Comparison of ENCODE assay signal across 19 cellular contexts in the genomic region with DNA sequence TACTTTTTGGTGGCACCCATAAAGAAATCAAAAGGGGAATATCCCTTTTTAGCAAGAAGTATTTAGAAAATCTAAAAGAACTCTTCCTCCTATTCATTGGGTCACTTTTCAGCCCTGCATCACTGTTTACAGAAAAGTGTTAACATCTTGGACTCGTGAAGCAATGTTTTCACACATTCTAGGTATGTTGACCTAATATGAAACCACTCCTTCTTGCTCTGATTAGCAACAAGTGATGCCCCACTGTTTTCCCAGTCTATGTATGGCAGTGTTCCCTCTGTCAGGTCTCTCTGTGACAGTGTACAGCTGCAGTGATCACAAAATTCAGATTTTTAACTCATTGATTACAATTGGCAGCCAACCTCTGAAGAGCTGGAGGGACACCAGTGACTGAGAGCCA.
DNase-seq lines count a peak whose midpoint lies in the region; ATAC-seq and TF ChIP-seq lines count a peak whose summit lies in the region.
"Had no signal": no experiment of that assay in that cellular context is flagged by ENCODE, and none has a peak within 500 bp of the region (broad histone marks: within the 10 kb centered on the region; RNA-seq: fewer than 3 reads in every experiment).

No MANE protein-coding gene starts in this region.

- intact Hi-C loops in natural killer cell (cut with micrococcal nuclease) (no loop called here), PC-3 (cut with micrococcal nuclease) (loop anchor here (1.0 to 2.0 kb wide), 9 partner anchors 23 to 265 kb away; partner anchors contain the start of gene SLC12A2)
- intact Hi-C loops in CD4-positive, alpha-beta memory T cell (cut with micrococcal nuclease): no loop called here

- peak; percentile 55 to 74 for ATAC-seq in natural killer cell treated with Interleukin-12 subunit alpha and Interleukin-12 subunit beta and Interleukin-15 and Interleukin-18, amount 100 ng/mL, for 72 hours
- no peak for ATAC-seq in natural killer cell
- no peak for ATAC-seq in PC-3
- no peak for ATAC-seq in HG03097 (IDR thresholded peaks at IDR 0.05; ENCODE audit: low FRiP score, unreplicated experiment)
- ATAC-seq: activated naive CD4-positive, alpha-beta T cell treated with anti-CD3 and anti-CD28 coated beads, Interleukin-2, amount 50 U/mL, for 72 hours; naive thymus-derived CD8-positive, alpha-beta T cell; psoas muscle had no signal

- no peaks in the 10 kb centered on the region for H3K36me3 Mint-ChIP-seq in natural killer cell treated with Interleukin-12 subunit alpha and Interleukin-12 subunit beta and Interleukin-15 and Interleukin-18, amount 100 ng/mL, for 72 hours
- H3K36me3 Mint-ChIP-seq in natural killer cell: no peaks in the 10 kb centered on the region
- H3K36me3 Mint-ChIP-seq in CD4-positive, alpha-beta memory T cell: no peaks in the 10 kb centered on the region
- H3K36me3 Mint-ChIP-seq: activated naive CD4-positive, alpha-beta T cell treated with anti-CD3 and anti-CD28 coated beads, Interleukin-2, amount 50 U/mL, for 72 hours; memory B cell had no signal

- DNase-seq in natural killer cell treated with Interleukin-12 subunit alpha and Interleukin-12 subunit beta and Interleukin-15 and Interleukin-18, amount 100 ng/mL, for 72 hours (ENCODE audit: low spot score): no peak
- DNase-seq in natural killer cell (no peak), PC-3 (no peak), kidney tubule cell (ENCODE audit: low spot score) (peak; percentile 19), HuH-7.5 (ENCODE audit: low spot score) (no peak), nucleus accumbens (lab: John Stamatoyannopoulos, UW) (no peak)
- DNase-seq in CD4-positive, alpha-beta memory T cell: no peak
- DNase-seq: activated B cell treated with CpG ODN at 0.5 μM for 24 hours; DND-41; heart right ventricle; KG1; naive thymus-derived CD8-positive, alpha-beta T cell; Peyer's patch; psoas muscle; stimulated activated CD8-positive, alpha-beta memory T cell treated with anti-CD3 and anti-CD28 coated beads, Interleukin-4, amount 100 ng/mL, for 48 hours had no signal

- H4K20me1 ChIP-seq in PC-3 (ENCODE audit: low read length): no peaks in the 10 kb centered on the region

- H3K9ac ChIP-seq in PC-3 (ENCODE audit: low read length): peak overlapping the region; percentile 54

- H3K9me3 ChIP-seq in PC-3 (ENCODE audit: low read length): no peaks in the 10 kb centered on the region
- no peaks in the 10 kb centered on the region for H3K9me3 ChIP-seq in CD4-positive, alpha-beta memory T cell (ENCODE audit: control insufficient read depth in 1 of 2, low read length in 2 of 2)
- H3K9me3 ChIP-seq: heart right ventricle, Peyer's patch, psoas muscle had no signal

- H3K79me2 ChIP-seq in PC-3 (ENCODE audit: low read length): no peaks in the 10 kb centered on the region

- no peaks in the 10 kb centered on the region for H3F3A ChIP-seq in PC-3 (ENCODE audit: low read length, unreplicated experiment)

- H3K9me2 ChIP-seq in PC-3 (replicated peaks; ENCODE audit: low read length): no peaks in the 10 kb centered on the region

- no peak for TF ChIP-seq CTCF in natural killer cell (IDR thresholded peaks at IDR 0.05)
- TF ChIP-seq CTCF in PC-3 (conservative IDR thresholded peaks at IDR 0.05; ENCODE audit: low read depth, low read length): no peak

- H3K4me3 ChIP-seq in PC-3 (ENCODE audit: low read length): no peak overlapping the region
- H3K4me3 ChIP-seq in CD4-positive, alpha-beta memory T cell (ENCODE audit: low read length in 2 of 2): no peak overlapping the region
- H3K4me3 ChIP-seq: heart right ventricle, Peyer's patch, psoas muscle, SK-N-MC had no signal

- H3K4me1 ChIP-seq in PC-3 (ENCODE audit: insufficient read depth, low read length): peaks cover 38% of the 10 kb centered on the region
- H3K4me1 ChIP-seq in CD4-positive, alpha-beta memory T cell (ENCODE audit: insufficient read depth, low read length): no peaks in the 10 kb centered on the region
- H3K4me1 ChIP-seq: Peyer's patch, psoas muscle had no signal

- H2AFZ ChIP-seq in PC-3 (ENCODE audit: low read length): no peak overlapping the region

- POLR2A ChIA-PET in PC-3 (lab: Charles Lee; ENCODE audit: unreplicated experiment): interaction anchor here (0.5 to 1.0 kb wide), 3 partner anchors 23 to 149 kb away, joined by 4 to 6 read pairs (median 4); no protein-coding TSS in a partner anchor
- POLR2A ChIA-PET in CD4-positive, alpha-beta memory T cell (lab: Charles Lee; ENCODE audit: partially characterized antibody): no interaction called here

- no peaks in the 10 kb centered on the region for H3K27me3 ChIP-seq in PC-3 (ENCODE audit: low read length)
- no peaks in the 10 kb centered on the region for H3K27me3 ChIP-seq in CD4-positive, alpha-beta memory T cell (ENCODE audit: insufficient read depth, low read length)
- H3K27me3 ChIP-seq: heart right ventricle, Peyer's patch had no signal

- peak overlapping the region; percentile 47 for H3K4me2 ChIP-seq in PC-3 (ENCODE audit: low read length)

- CTCF ChIA-PET in PC-3 (lab: Charles Lee): interaction anchor here (0.5 to 1.1 kb wide), 2 partner anchors 142 to 147 kb away, joined by 3 to 7 read pairs; no protein-coding TSS in a partner anchor
- CTCF ChIA-PET in CD4-positive, alpha-beta memory T cell (lab: Charles Lee; ENCODE audit: partially characterized antibody): no interaction called here

- no TSS peak for BruUV-seq in PC-3 (replicated peaks; lab: Mats Ljungman, UMichigan)

- peak overlapping the region; percentile 89 for H3K27ac ChIP-seq in PC-3 (ENCODE audit: low read length)
- no peak overlapping the region for H3K27ac ChIP-seq in CD4-positive, alpha-beta memory T cell (ENCODE audit: low read depth, low read length)
- H3K27ac ChIP-seq: heart right ventricle, Peyer's patch, psoas muscle, SK-N-MC had no signal

- no peaks in the 10 kb centered on the region for H3K36me3 ChIP-seq in PC-3 (ENCODE audit: low read depth, low read length)
- H3K36me3 ChIP-seq in CD4-positive, alpha-beta memory T cell (ENCODE audit: insufficient read depth, low read length): no peaks in the 10 kb centered on the region
- H3K36me3 ChIP-seq: heart right ventricle, Peyer's patch had no signal

- H3K4me3 Mint-ChIP-seq in natural killer cell treated with Interleukin-12 subunit alpha and Interleukin-12 subunit beta and Interleukin-15 and Interleukin-18, amount 100 ng/mL, for 72 hours: no peak overlapping the region
- H3K4me3 Mint-ChIP-seq in natural killer cell: no peak overlapping the region
- no peak overlapping the region for H3K4me3 Mint-ChIP-seq in CD4-positive, alpha-beta memory T cell
- H3K4me3 Mint-ChIP-seq: activated B cell treated with CpG ODN at 0.5 μM for 24 hours; memory B cell; naive thymus-derived CD8-positive, alpha-beta T cell had no signal

- H3K4me1 Mint-ChIP-seq in natural killer cell treated with Interleukin-12 subunit alpha and Interleukin-12 subunit beta and Interleukin-15 and Interleukin-18, amount 100 ng/mL, for 72 hours (ENCODE audit: low read depth in 2 of 2): peaks cover 8 to 11% of the 10 kb centered on the region in 2 donors
- H3K4me1 Mint-ChIP-seq in natural killer cell: peaks cover 8 to 14% of the 10 kb centered on the region in 2 donors
- H3K4me1 Mint-ChIP-seq in CD4-positive, alpha-beta memory T cell: peaks cover 0 to 4% (median 0%) of the 10 kb centered on the region in 4 donors
- H3K4me1 Mint-ChIP-seq: activated B cell treated with CpG ODN at 0.5 μM for 24 hours, memory B cell had no signal

- no peaks in the 10 kb centered on the region for H3K9me3 Mint-ChIP-seq in natural killer cell treated with Interleukin-12 subunit alpha and Interleukin-12 subunit beta and Interleukin-15 and Interleukin-18, amount 100 ng/mL, for 72 hours
- H3K9me3 Mint-ChIP-seq in natural killer cell: no peaks in the 10 kb centered on the region
- peaks cover 0 to 1% (median 0%) of the 10 kb centered on the region in 8 donors for H3K9me3 Mint-ChIP-seq in CD4-positive, alpha-beta memory T cell
- H3K9me3 Mint-ChIP-seq: activated B cell treated with CpG ODN at 0.5 μM for 24 hours; activated naive CD4-positive, alpha-beta T cell treated with anti-CD3 and anti-CD28 coated beads, Interleukin-2, amount 50 U/mL, for 72 hours; memory B cell; naive thymus-derived CD8-positive, alpha-beta T cell had no signal

- H3K27ac Mint-ChIP-seq in natural killer cell treated with Interleukin-12 subunit alpha and Interleukin-12 subunit beta and Interleukin-15 and Interleukin-18, amount 100 ng/mL, for 72 hours: peak overlapping the region in 1 of 2 donors; percentile 57
- H3K27ac Mint-ChIP-seq in natural killer cell: peak overlapping the region in 1 of 2 donors; percentile 63
- no peak overlapping the region for H3K27ac Mint-ChIP-seq in CD4-positive, alpha-beta memory T cell
- H3K27ac Mint-ChIP-seq: activated B cell treated with CpG ODN at 0.5 μM for 24 hours; activated naive CD4-positive, alpha-beta T cell treated with anti-CD3 and anti-CD28 coated beads, Interleukin-2, amount 50 U/mL, for 72 hours; memory B cell had no signal

- peaks cover 0 to 2% of the 10 kb centered on the region in 2 donors for H3K27me3 Mint-ChIP-seq in natural killer cell treated with Interleukin-12 subunit alpha and Interleukin-12 subunit beta and Interleukin-15 and Interleukin-18, amount 100 ng/mL, for 72 hours
- H3K27me3 Mint-ChIP-seq in natural killer cell (ENCODE audit: low read depth in 2 of 2): no peaks in the 10 kb centered on the region
- H3K27me3 Mint-ChIP-seq in CD4-positive, alpha-beta memory T cell: no peaks in the 10 kb centered on the region
- H3K27me3 Mint-ChIP-seq: activated B cell treated with CpG ODN at 0.5 μM for 24 hours; memory B cell; naive thymus-derived CD8-positive, alpha-beta T cell had no signal

Comparison
In these comparisons a context has a peak if more than half of its experiments do, and no peak if none do; other contexts are left out.
1. ATAC-seq: peak in natural killer cell treated with Interleukin-12 subunit alpha and Interleukin-12 subunit beta and Interleukin-15 and Interleukin-18, amount 100 ng/mL, for 72 hours (2 of 2); none in natural killer cell (0 of 3), PC-3 (single experiment) and HG03097 (single experiment).